8 cellular contexts compared by ENCODE assay signal in the genomic region with DNA sequence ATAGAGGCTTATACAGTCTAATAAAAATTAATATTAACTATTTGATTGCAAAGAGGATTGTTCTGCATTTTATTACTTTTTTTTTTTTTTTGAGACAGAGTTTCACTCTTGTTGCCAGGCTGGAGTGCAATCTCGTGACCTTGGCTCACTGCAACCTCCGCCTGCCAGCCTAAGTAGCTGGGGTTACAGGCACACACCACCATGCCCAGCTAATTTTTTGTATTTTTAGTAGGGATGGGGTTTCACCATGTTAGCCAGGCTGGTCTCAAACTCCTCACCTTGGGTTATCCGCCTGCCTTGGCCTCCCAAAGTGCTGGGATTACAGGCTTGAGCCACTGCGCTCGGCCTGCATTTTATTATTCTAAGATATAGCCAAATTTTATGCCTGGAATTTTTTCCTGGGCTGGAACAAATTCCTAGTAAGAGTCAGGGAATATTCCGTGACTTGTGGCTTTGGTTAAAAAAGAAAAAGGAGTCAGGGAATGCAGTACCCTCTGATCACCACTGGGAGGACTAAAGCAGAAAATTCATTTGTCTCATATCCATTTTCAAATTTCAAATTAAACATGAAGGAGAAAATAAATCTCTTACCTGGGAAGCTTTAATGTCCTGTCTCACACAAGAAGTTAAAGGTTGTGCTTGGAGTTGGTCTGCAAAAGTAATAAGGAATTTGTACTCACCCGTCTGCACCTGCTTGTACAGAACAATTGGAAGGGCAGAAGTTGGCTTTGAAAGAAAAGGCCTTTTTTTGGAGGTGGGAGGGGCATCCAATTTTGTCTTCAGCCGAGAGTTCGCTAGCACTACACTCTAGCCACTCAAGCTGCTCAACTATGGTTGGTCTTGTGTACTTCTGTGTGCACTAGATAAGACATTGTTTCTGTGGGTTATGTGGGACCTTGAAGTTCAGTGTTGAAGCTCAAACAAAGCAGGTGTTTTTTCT. TPM values are rescaled to one million over a fixed set of nuclear protein-coding genes. Genes with fewer than 3 reads are reported as not detected.
DNase-seq lines count a peak whose midpoint lies in the region; ATAC-seq and TF ChIP-seq lines count a peak whose summit lies in the region.

No MANE protein-coding gene starts in this region.

- peaks cover 5% of the 10 kb centered on the region for H3K36me3 Mint-ChIP-seq in activated T-cell treated with anti-CD3 and anti-CD28 coated beads, Interleukin-2, amount 50 U/mL, for 24 hours (ENCODE audit: low read depth)
- peaks cover 3% of the 10 kb centered on the region for H3K36me3 Mint-ChIP-seq in effector memory CD8-positive, alpha-beta T cell (ENCODE audit: insufficient read depth)
- H3K36me3 Mint-ChIP-seq in natural killer cell, result no peaks in the 10 kb centered on the region
- H3K36me3 Mint-ChIP-seq in activated CD4-positive, alpha-beta memory T cell treated with anti-CD3 and anti-CD28 coated beads, Interleukin-2, amount 10 ng/mL, durations not matched to agents 7 days and 5 days (ENCODE audit: low read depth), result no peaks in the 10 kb centered on the region

- CTCF ChIA-PET in activated CD4-positive, alpha-beta memory T cell treated with anti-CD3 and anti-CD28 coated beads, Interleukin-2, amount 10 ng/mL, durations not matched to agents 7 days and 5 days (lab: Charles Lee), result interaction anchor here (0.9 to 3.1 kb wide), 9 partner anchors 8 to 57 kb away, joined by 3 to 11 read pairs (median 3); a partner anchor contains a TSS

- H3K27me3 Mint-ChIP-seq in activated T-cell treated with anti-CD3 and anti-CD28 coated beads, Interleukin-2, amount 50 U/mL, for 24 hours, result no peaks in the 10 kb centered on the region
- no peaks in the 10 kb centered on the region for H3K27me3 Mint-ChIP-seq in effector memory CD8-positive, alpha-beta T cell
- H3K27me3 Mint-ChIP-seq in natural killer cell (ENCODE audit: low read depth in 2 of 2), result no peaks in the 10 kb centered on the region
- no peaks in the 10 kb centered on the region for H3K27me3 Mint-ChIP-seq in activated CD4-positive, alpha-beta memory T cell treated with anti-CD3 and anti-CD28 coated beads, Interleukin-2, amount 10 ng/mL, durations not matched to agents 7 days and 5 days

- H3K79me2 ChIP-seq in OCI-LY1 (ENCODE audit: insufficient read depth, low read length), result peaks cover 92% of the 10 kb centered on the region

- H3K27ac Mint-ChIP-seq in activated T-cell treated with anti-CD3 and anti-CD28 coated beads, Interleukin-2, amount 50 U/mL, for 24 hours, result peak overlapping the region; percentile 66
- H3K27ac Mint-ChIP-seq in effector memory CD8-positive, alpha-beta T cell, result peak overlapping the region in 1 of 2 donors; percentile 64
- H3K27ac Mint-ChIP-seq in natural killer cell, result peak overlapping the region in 1 of 2 donors; percentile 77
- no peak overlapping the region for H3K27ac Mint-ChIP-seq in activated CD4-positive, alpha-beta memory T cell treated with anti-CD3 and anti-CD28 coated beads, Interleukin-2, amount 10 ng/mL, durations not matched to agents 7 days and 5 days

- peaks cover 6% of the 10 kb centered on the region for H4K20me1 ChIP-seq in OCI-LY1 (ENCODE audit: insufficient read depth, low read length)

- no peak overlapping the region for H3K9ac ChIP-seq in OCI-LY1 (ENCODE audit: low read length)

- H3K9me3 ChIP-seq in OCI-LY1 (ENCODE audit: low read length), result no peaks in the 10 kb centered on the region

- no peak overlapping the region for H2AFZ ChIP-seq in OCI-LY1 (ENCODE audit: low read length)

- peak; percentile 24 for ATAC-seq in effector memory CD8-positive, alpha-beta T cell (replicated peaks)
- peak; percentile 47 to 58 (median 52) for ATAC-seq in natural killer cell

- H3K4me3 ChIP-seq in OCI-LY1 (ENCODE audit: low read depth, low read length, poor library complexity, severe bottlenecking), result peak overlapping the region; percentile 8

- H3K27me3 ChIP-seq in OCI-LY1 (ENCODE audit: insufficient read depth, low read length), result no peaks in the 10 kb centered on the region

- no peaks in the 10 kb centered on the region for H3K9me2 ChIP-seq in OCI-LY1 (ENCODE audit: low read depth, low read length)

- no peaks in the 10 kb centered on the region for H3K36me3 ChIP-seq in OCI-LY1 (ENCODE audit: insufficient read depth, low read length)

- H3K9me3 Mint-ChIP-seq in activated T-cell treated with anti-CD3 and anti-CD28 coated beads, Interleukin-2, amount 50 U/mL, for 24 hours, result no peaks in the 10 kb centered on the region
- no peaks in the 10 kb centered on the region for H3K9me3 Mint-ChIP-seq in effector memory CD8-positive, alpha-beta T cell
- no peaks in the 10 kb centered on the region for H3K9me3 Mint-ChIP-seq in natural killer cell
- no peaks in the 10 kb centered on the region for H3K9me3 Mint-ChIP-seq in activated CD4-positive, alpha-beta memory T cell treated with anti-CD3 and anti-CD28 coated beads, Interleukin-2, amount 10 ng/mL, durations not matched to agents 7 days and 5 days

- peak overlapping the region; percentile 57 for H3K4me2 ChIP-seq in OCI-LY1 (ENCODE audit: low read length)

- peak; percentile 87 for TF ChIP-seq CTCF in OCI-LY1 (IDR thresholded peaks at IDR 0.05; ENCODE audit: low read length)
- TF ChIP-seq CTCF in natural killer cell (IDR thresholded peaks at IDR 0.05), result peak; percentile 88

- peak overlapping the region; percentile 46 for H3K27ac ChIP-seq in OCI-LY1 (ENCODE audit: low read depth, low read length, poor library complexity, severe bottlenecking)

- POLR2A ChIA-PET in activated CD4-positive, alpha-beta memory T cell treated with anti-CD3 and anti-CD28 coated beads, Interleukin-2, amount 10 ng/mL, durations not matched to agents 7 days and 5 days (lab: Charles Lee), result interaction anchor here (0.6 to 1.2 kb wide), 3 partner anchors 9 to 289 kb away, joined by 3 read pairs; a partner anchor contains a TSS

- intact Hi-C loops in natural killer cell (cut with micrococcal nuclease), result no loop called here

- peaks cover 4% of the 10 kb centered on the region for H3F3A ChIP-seq in OCI-LY1 (ENCODE audit: insufficient read depth, low read length)

- no peak for DNase-seq in activated T-cell treated with anti-CD3 and anti-CD28 coated beads, Interleukin-2, amount 50 U/mL, for 24 hours
- no peak for DNase-seq in activated T-cell treated with anti-CD3 and anti-CD28 coated beads for 4 hours
- no peak for DNase-seq in effector memory CD8-positive, alpha-beta T cell
- DNase-seq in natural killer cell, result no peak
- DNase-seq in activated CD4-positive, alpha-beta memory T cell treated with anti-CD3 and anti-CD28 coated beads, Interleukin-2, amount 10 ng/mL, durations not matched to agents 7 days and 5 days, result no peak
- no peak for DNase-seq in activated CD4-positive, alpha-beta T cell treated with anti-CD3 and anti-CD28 coated beads, Interleukin-2, amount 50 U/mL, for 4 hours
- DNase-seq in activated CD4-positive, CD25-positive, alpha-beta regulatory T cell (lab: John Stamatoyannopoulos, UW), result no peak

- H3K4me3 Mint-ChIP-seq in activated T-cell treated with anti-CD3 and anti-CD28 coated beads, Interleukin-2, amount 50 U/mL, for 24 hours, result peak overlapping the region; percentile 13
- H3K4me3 Mint-ChIP-seq in effector memory CD8-positive, alpha-beta T cell, result peak overlapping the region; percentile 31 to 37
- peak overlapping the region; percentile 21 for H3K4me3 Mint-ChIP-seq in natural killer cell
- no peak overlapping the region for H3K4me3 Mint-ChIP-seq in activated CD4-positive, alpha-beta memory T cell treated with anti-CD3 and anti-CD28 coated beads, Interleukin-2, amount 10 ng/mL, durations not matched to agents 7 days and 5 days

- peaks cover 62% of the 10 kb centered on the region for H3K4me1 ChIP-seq in OCI-LY1 (ENCODE audit: insufficient read depth, low read length, severe bottlenecking)

- H3K4me1 Mint-ChIP-seq in activated T-cell treated with anti-CD3 and anti-CD28 coated beads, Interleukin-2, amount 50 U/mL, for 24 hours (ENCODE audit: low read depth), result peaks cover 76% of the 10 kb centered on the region
- peaks cover 37 to 53% of the 10 kb centered on the region in 2 donors for H3K4me1 Mint-ChIP-seq in effector memory CD8-positive, alpha-beta T cell (ENCODE audit: low read depth in 2 of 2)
- peaks cover 45 to 49% of the 10 kb centered on the region in 2 donors for H3K4me1 Mint-ChIP-seq in natural killer cell
- peaks cover 46% of the 10 kb centered on the region for H3K4me1 Mint-ChIP-seq in activated CD4-positive, alpha-beta memory T cell treated with anti-CD3 and anti-CD28 coated beads, Interleukin-2, amount 10 ng/mL, durations not matched to agents 7 days and 5 days

RNA-seq across cellular contexts. Expression of a gene that starts 8.7 kb away (rescaled TPM):
- total RNA-seq in natural killer cell, result 100 to 1,000 TPM; 138 to 167 (median 152) TPM
- total RNA-seq in activated CD4-positive, alpha-beta memory T cell treated with anti-CD3 and anti-CD28 coated beads, Interleukin-2, amount 10 ng/mL, durations not matched to agents 7 days and 5 days, result 10 to 100 TPM; 76.0 to 84.2 TPM

RNA-seq across cellular contexts. Expression of a gene that starts 59.9 kb away (rescaled TPM):
- 100 to 1,000 TPM; 498 to 670 (median 594) TPM for total RNA-seq in natural killer cell
- 100 to 1,000 TPM; 188 to 197 TPM for total RNA-seq in activated CD4-positive, alpha-beta memory T cell treated with anti-CD3 and anti-CD28 coated beads, Interleukin-2, amount 10 ng/mL, durations not matched to agents 7 days and 5 days
